8 cellular contexts compared by ENCODE assay signal in the genomic region with DNA sequence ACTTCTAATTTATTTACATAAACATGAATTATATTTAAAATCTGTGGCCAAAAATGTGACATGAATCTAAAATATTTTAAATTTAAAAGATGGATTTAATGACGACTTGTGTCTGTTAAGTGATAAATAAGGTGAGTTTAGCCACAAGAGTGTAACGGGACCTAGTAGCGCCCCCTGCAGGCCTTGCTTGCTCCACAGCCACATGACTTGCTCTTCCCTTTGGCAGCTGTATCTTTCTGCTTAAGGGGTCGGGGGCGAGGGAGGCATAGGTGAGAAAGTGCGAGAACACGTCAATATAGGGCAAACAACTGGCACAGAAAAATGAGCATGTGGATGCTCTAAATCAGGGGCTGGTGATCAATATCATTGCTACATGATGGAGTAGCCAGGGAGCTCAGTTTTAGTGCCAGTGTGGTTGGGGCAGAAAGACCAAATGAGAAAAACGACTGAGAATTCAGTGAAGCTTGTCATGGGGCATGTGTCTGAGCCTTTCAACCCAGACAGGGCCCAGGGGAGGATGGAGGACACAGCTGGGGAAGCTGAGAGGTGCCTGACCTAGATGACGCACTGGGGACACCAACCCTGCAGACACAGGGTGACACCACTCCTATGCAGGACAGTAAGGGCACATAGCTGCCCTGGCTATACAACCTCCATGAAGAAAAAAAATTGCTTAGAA. TPM values are rescaled to one million over a fixed set of nuclear protein-coding genes. Genes with fewer than 3 reads are reported as not detected.
DNase-seq lines count a peak whose midpoint lies in the region; ATAC-seq and TF ChIP-seq lines count a peak whose summit lies in the region.

No MANE protein-coding gene starts in this region.

- peak; percentile 25 to 69 (median 52) for TF ChIP-seq CTCF in body of pancreas (IDR thresholded peaks at IDR 0.05)

- H3K36me3 ChIP-seq in body of pancreas (replicated peaks in 1 of 2; ENCODE audit: insufficient read depth in 1 of 2, low read depth in 2 of 2): peaks cover 0 to 10% of the 10 kb centered on the region in 2 donors

- no peaks in the 10 kb centered on the region for H3K9me3 ChIP-seq in body of pancreas

- TF ChIP-seq POLR2A in body of pancreas (IDR thresholded peaks at IDR 0.05): no peak

- no peaks in the 10 kb centered on the region for H3K4me1 ChIP-seq in body of pancreas

- H3K4me3 ChIP-seq in body of pancreas: no peak overlapping the region

- 53 to 54% methylated on average over 9 of the region's 9 CpGs for WGBS in body of pancreas, 2 donors

- intact Hi-C loops in body of pancreas (cut with DNase I): no loop called here

- ATAC-seq in HG02885 (IDR thresholded peaks at IDR 0.05; ENCODE audit: poor library complexity, unreplicated experiment) (peak; percentile 47), body of pancreas (no peak), left lobe of liver (peak; percentile 56), GM19397 (IDR thresholded peaks at IDR 0.05; ENCODE audit: unreplicated experiment) (no peak), HG03108 (IDR thresholded peaks at IDR 0.05; ENCODE audit: unreplicated experiment) (no peak)

- H3K27me3 ChIP-seq in body of pancreas: no peaks in the 10 kb centered on the region

- DNase-seq in CMK (ENCODE audit: low read depth) (peak; percentile 11), T-helper 2 cell (peak; percentile 41 to 70 (median 61)), body of pancreas (peak; percentile 51 to 72 (median 62)), left lobe of liver (ENCODE audit: low spot score) (no peak)
- peak; percentile 43 for DNase-seq in stimulated activated CD8-positive, alpha-beta memory T cell treated with anti-CD3 and anti-CD28 coated beads, Interleukin-15, amount 100 ng/mL, for 24 hours (ENCODE audit: low read depth)

- H3K27ac ChIP-seq in body of pancreas: no peak overlapping the region

RNA-seq across cellular contexts. Expression of a gene that starts 49.8 kb away (rescaled TPM):
- total RNA-seq in body of pancreas: 1 to 10 TPM; 4.4 to 8.6 TPM
- 5.8 TPM for total RNA-seq in left lobe of liver

Comparison
In these comparisons a context has a peak if more than half of its experiments do, and no peak if none do; other contexts are left out.
1. ATAC-seq: peak in HG02885 (single experiment) and left lobe of liver (single experiment); none in body of pancreas (single experiment), GM19397 (single experiment) and HG03108 (single experiment).